Comparison of ENCODE assay signal across 10 cellular contexts in genomic region chr5:58259685-58260152, GRCh38.
DNase-seq lines count a peak whose midpoint lies in the region; ATAC-seq and TF ChIP-seq lines count a peak whose summit lies in the region.
"Had no signal": no experiment of that assay in that cellular context is flagged by ENCODE, and none has a peak within 500 bp of the region (broad histone marks: within the 10 kb centered on the region; RNA-seq: fewer than 3 reads in every experiment).

No MANE protein-coding gene starts in this region.

- WGBS in lower leg skin, 2 donors = 35 to 38% methylated on average over 6 of the region's 6 CpGs

- intact Hi-C loops in lower leg skin (cut with DNase I; ENCODE audit: low total_unique reads) = no loop called here

- peak; percentile 76 for DNase-seq in H4 (ENCODE audit: low spot score)
- peak; percentile 88 for DNase-seq in fibroblast of the aortic adventitia (ENCODE audit: low read depth)
- DNase-seq in retinal pigment epithelial cell (ENCODE audit: low read depth) = peak; percentile 84
- no peak for DNase-seq in lower leg skin (ENCODE audit: low spot score in 2 of 2)
- no peak for DNase-seq in NOMO-1 treated with dmso at 0.1 percent for 144 hours (lab: John Stamatoyannopoulos, UW; ENCODE audit: unreplicated experiment)
- DNase-seq: activated T-cell treated with anti-CD3 and anti-CD28 coated beads, Interleukin-2, amount 50 U/mL, for 72 hours; gastrocnemius medialis had no signal

- H3K4me3 ChIP-seq in fibroblast of the aortic adventitia (ENCODE audit: low read depth, low read length) (peak overlapping the region; percentile 34), retinal pigment epithelial cell (ENCODE audit: low read length) (no peak overlapping the region), lower leg skin (ENCODE audit: low read depth, poor library complexity, severe bottlenecking) (no peak overlapping the region)

- ATAC-seq in SK-N-SH treated with all-trans-retinoic acid at 6 μM for 48 hours (peak; percentile 85), GM21619 (IDR thresholded peaks at IDR 0.05; ENCODE audit: unreplicated experiment) (no peak), GM21447 (IDR thresholded peaks at IDR 0.05; ENCODE audit: unreplicated experiment) (no peak)
- ATAC-seq: activated T-cell treated with anti-CD3 and anti-CD28 coated beads, Interleukin-2, amount 50 U/mL, for 72 hours had no signal

- TF ChIP-seq CTCF in fibroblast of the aortic adventitia (IDR thresholded peaks at IDR 0.05; ENCODE audit: insufficient read depth, low read length) (no peak), retinal pigment epithelial cell (conservative IDR thresholded peaks at IDR 0.05; ENCODE audit: low read depth, low read length) (no peak), lower leg skin (IDR thresholded peaks at IDR 0.05) (no peak)

- TF ChIP-seq POLR2A in lower leg skin (IDR thresholded peaks at IDR 0.05) = no peak

TF ChIP-seq in SK-N-SH treated with all-trans-retinoic acid at 6 μM for 48 hours, 23 proteins besides CTCF, POLR2A, EP300 and RAD21:
- TF ChIP-seq ZFP3 (CRISPR knock-in tag; IDR thresholded peaks at IDR 0.05) (no peak), POU6F1 (CRISPR knock-in tag; IDR thresholded peaks at IDR 0.05; ENCODE audit: borderline replicate concordance, low read depth) (no peak), PPARA (CRISPR knock-in tag; IDR thresholded peaks at IDR 0.05; ENCODE audit: borderline replicate concordance) (no peak), TOX (CRISPR knock-in tag; IDR thresholded peaks at IDR 0.05; ENCODE audit: borderline replicate concordance) (no peak), SNAI2 (CRISPR knock-in tag; IDR thresholded peaks at IDR 0.05) (no peak), ZNF565 (CRISPR knock-in tag; conservative IDR thresholded peaks at IDR 0.05; ENCODE audit: low read depth) (no peak), OSR1 (CRISPR knock-in tag; IDR thresholded peaks at IDR 0.05) (no peak), CSRNP3 (CRISPR knock-in tag; IDR thresholded peaks at IDR 0.05) (no peak), ISL1 (CRISPR knock-in tag; IDR thresholded peaks at IDR 0.05) (peak; percentile 64)

Comparison
In these comparisons a context has a peak if more than half of its experiments do, and no peak if none do; other contexts are left out.
1. DNase-seq: peak in H4 (single experiment), fibroblast of the aortic adventitia (single experiment) and retinal pigment epithelial cell (single experiment); none in lower leg skin (0 of 2) and NOMO-1 treated with dmso at 0.1 percent for 144 hours (single experiment).